In the genomic region with DNA sequence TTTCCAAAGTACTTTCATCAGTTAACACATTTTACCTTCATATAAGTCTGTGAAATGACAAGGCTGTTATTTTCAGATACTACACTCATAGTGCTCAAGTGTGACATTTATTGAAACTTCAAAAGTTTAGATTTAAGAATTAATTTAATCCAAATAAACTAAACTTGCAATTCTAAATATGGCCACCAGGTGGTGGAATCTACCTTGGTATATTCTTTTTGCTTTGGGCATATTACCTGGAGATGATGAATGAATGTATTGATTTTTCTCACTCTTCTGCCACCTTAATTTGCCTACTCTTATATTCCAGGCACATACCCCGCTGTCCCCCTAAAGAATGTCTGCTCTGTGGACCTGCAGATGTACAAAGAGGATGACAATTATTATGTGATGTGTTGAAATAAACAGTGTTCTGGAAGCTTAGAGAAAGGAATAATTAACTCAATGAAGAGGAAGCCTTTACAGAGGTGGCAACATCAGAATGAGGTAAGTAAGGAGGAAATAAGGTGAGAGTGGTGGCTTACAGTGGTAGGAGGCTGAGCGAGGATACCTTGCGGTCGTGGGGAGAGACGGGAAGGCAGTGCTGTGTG, we compare ENCODE assay signal across 9 cellular contexts.
DNase-seq lines count a peak whose midpoint lies in the region; ATAC-seq, FAIRE-seq and TF ChIP-seq lines count a peak whose summit lies in the region.
"Had no signal": no experiment of that assay in that cellular context is flagged by ENCODE, and none has a peak within 500 bp of the region (broad histone marks: within the 10 kb centered on the region; RNA-seq: fewer than 3 reads in every experiment).

No MANE protein-coding gene starts in this region.

- H3K27ac ChIP-seq in thyroid gland: no peak overlapping the region

- CTCF ChIA-PET in T-cell (lab: Charles Lee): no interaction called here

- H3K36me3 Mint-ChIP-seq in T-cell: no peaks in the 10 kb centered on the region
- H3K36me3 Mint-ChIP-seq: IgD-negative memory B cell had no signal

- H3K9me3 Mint-ChIP-seq in T-cell: no peaks in the 10 kb centered on the region

- DNase-seq in COLO829 (ENCODE audit: low spot score) (peak; percentile 20), SK-MEL-5 (ENCODE audit: low read depth, low spot score) (peak; percentile 55), frontal cortex (ENCODE audit: low spot score in 2 of 2) (peak in 1 of 2 donors; percentile 51), thyroid gland (no peak), T-cell (no peak), occipital lobe (lab: John Stamatoyannopoulos, UW) (no peak)
- DNase-seq in stimulated activated CD4-positive, alpha-beta T cell treated with anti-CD3 and anti-CD28 coated beads, Interleukin-15, amount 100 ng/mL, for 24 hours: no peak

- no peak for ATAC-seq in T-cell (replicated peaks in 1 of 4)

- no peak overlapping the region for H3K27ac Mint-ChIP-seq in T-cell
- H3K27ac Mint-ChIP-seq: IgD-negative memory B cell had no signal

- no peak for TF ChIP-seq POLR2A in thyroid gland (IDR thresholded peaks at IDR 0.05)

- POLR2A ChIA-PET in T-cell (lab: Charles Lee): no interaction called here

- TF ChIP-seq EP300 in Ishikawa (IDR thresholded peaks at IDR 0.05; ENCODE audit: borderline replicate concordance): no peak

- WGBS in thyroid gland, 2 donors: 72 to 79% methylated on average over 5 of the region's 5 CpGs

- H3K4me1 ChIP-seq in thyroid gland: no peaks in the 10 kb centered on the region

- TF ChIP-seq RAD21 in Ishikawa (IDR thresholded peaks at IDR 0.05; ENCODE audit: low read depth): peak; percentile 79

- H3K4me3 ChIP-seq in thyroid gland (replicated peaks in 1 of 3): no peak overlapping the region

- in situ Hi-C loops in SK-MEL-5 (cut with HindIII; ENCODE audit: low pct_unique_long_range_greater_than_20kb, low sequenced_read_pairs): no loop called here

- peaks cover 8 to 9% of the 10 kb centered on the region in 2 donors for H3K27me3 Mint-ChIP-seq in T-cell

- peaks cover 0 to 4% (median 3%) of the 10 kb centered on the region in 3 donors for H3K4me1 Mint-ChIP-seq in T-cell
- H3K4me1 Mint-ChIP-seq: IgD-negative memory B cell had no signal

- peak; percentile 44 to 80 (median 66) for TF ChIP-seq CTCF in thyroid gland (IDR thresholded peaks at IDR 0.05)

- no peaks in the 10 kb centered on the region for H3K27me3 ChIP-seq in thyroid gland

- FAIRE-seq in frontal cortex (lab: Jason Lieb, UNC): peak; percentile 97

- H3K36me3 ChIP-seq in thyroid gland: no peaks in the 10 kb centered on the region

- no peaks in the 10 kb centered on the region for H3K9me3 ChIP-seq in thyroid gland

- intact Hi-C loops in thyroid gland (cut with DNase I): loop anchor here (2.0 kb wide), 1 partner anchor 149 kb away; no protein-coding TSS in a partner anchor

- H3K4me3 Mint-ChIP-seq in T-cell: no peak overlapping the region
- H3K4me3 Mint-ChIP-seq: IgD-negative memory B cell had no signal

TF ChIP-seq in Ishikawa, 13 proteins besides CTCF, POLR2A, EP300 and RAD21:
- TF ChIP-seq TEAD4 (IDR thresholded peaks at IDR 0.05) (no peak), EGR1 (IDR thresholded peaks at IDR 0.05) (no peak), TCF12 (IDR thresholded peaks at IDR 0.05; ENCODE audit: low read depth) (no peak), NFIC (IDR thresholded peaks at IDR 0.05) (no peak)
- TF ChIP-seq, protein P1, sequence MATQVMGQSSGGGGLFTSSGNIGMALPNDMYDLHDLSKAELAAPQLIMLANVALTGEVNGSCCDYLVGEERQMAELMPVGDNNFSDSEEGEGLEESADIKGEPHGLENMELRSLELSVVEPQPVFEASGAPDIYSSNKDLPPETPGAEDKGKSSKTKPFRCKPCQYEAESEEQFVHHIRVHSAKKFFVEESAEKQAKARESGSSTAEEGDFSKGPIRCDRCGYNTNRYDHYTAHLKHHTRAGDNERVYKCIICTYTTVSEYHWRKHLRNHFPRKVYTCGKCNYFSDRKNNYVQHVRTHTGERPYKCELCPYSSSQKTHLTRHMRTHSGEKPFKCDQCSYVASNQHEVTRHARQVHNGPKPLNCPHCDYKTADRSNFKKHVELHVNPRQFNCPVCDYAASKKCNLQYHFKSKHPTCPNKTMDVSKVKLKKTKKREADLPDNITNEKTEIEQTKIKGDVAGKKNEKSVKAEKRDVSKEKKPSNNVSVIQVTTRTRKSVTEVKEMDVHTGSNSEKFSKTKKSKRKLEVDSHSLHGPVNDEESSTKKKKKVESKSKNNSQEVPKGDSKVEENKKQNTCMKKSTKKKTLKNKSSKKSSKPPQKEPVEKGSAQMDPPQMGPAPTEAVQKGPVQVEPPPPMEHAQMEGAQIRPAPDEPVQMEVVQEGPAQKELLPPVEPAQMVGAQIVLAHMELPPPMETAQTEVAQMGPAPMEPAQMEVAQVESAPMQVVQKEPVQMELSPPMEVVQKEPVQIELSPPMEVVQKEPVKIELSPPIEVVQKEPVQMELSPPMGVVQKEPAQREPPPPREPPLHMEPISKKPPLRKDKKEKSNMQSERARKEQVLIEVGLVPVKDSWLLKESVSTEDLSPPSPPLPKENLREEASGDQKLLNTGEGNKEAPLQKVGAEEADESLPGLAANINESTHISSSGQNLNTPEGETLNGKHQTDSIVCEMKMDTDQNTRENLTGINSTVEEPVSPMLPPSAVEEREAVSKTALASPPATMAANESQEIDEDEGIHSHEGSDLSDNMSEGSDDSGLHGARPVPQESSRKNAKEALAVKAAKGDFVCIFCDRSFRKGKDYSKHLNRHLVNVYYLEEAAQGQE (IDR thresholded peaks at IDR 0.05; ENCODE audit: low read depth): no peak

Comparison
In these comparisons a context has a peak if more than half of its experiments do, and no peak if none do; other contexts are left out.
1. DNase-seq: peak in COLO829 (single experiment) and SK-MEL-5 (single experiment); none in thyroid gland (0 of 2), T-cell (0 of 34), occipital lobe (single experiment) and stimulated activated CD4-positive, alpha-beta T cell treated with anti-CD3 and anti-CD28 coated beads, Interleukin-15, amount 100 ng/mL, for 24 hours (single experiment).